ENCODE assay signal across 32 cellular contexts in the genomic region with DNA sequence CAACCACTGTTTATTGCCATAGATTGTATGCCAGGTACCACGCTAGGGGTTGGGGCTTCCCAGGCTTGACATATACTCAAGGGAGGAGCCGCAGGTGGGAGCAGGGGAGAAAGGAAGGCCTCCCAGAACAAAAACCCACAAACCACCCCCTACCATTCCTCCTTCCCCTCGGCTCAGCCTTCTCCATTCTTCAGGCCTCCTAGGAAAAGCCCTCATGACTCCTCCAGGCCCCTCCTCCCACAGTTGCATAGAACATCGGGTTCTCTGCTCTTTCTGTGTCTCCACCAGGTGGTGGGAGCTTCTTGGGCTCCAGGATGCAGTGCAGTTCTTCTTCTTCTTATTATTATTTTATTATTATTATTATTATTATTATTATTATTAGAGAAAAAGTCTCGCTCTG.
A peak's percentile ranks its signal among the peaks of the same experiment; 100 is the strongest.
DNase-seq lines count a peak whose midpoint lies in the region; ATAC-seq, FAIRE-seq and TF ChIP-seq lines count a peak whose summit lies in the region.
"Had no signal": no experiment of that assay in that cellular context is flagged by ENCODE, and none has a peak within 500 bp of the region (broad histone marks: within the 10 kb centered on the region; RNA-seq: fewer than 3 reads in every experiment).

No MANE protein-coding gene starts in this region.

- H3K36me3 ChIP-seq in BLaER1 treated with 17β-estradiol and CSF1 and Interleukin-3, amounts not matched to agents 10 nM and 100 nM, result no peaks in the 10 kb centered on the region
- no peaks in the 10 kb centered on the region for H3K36me3 ChIP-seq in HCT116 (ENCODE audit: control insufficient read depth in 1 of 2, insufficient read depth in 2 of 2, low read length in 2 of 2)
- no peaks in the 10 kb centered on the region for H3K36me3 ChIP-seq in H1 (ENCODE audit: control insufficient read depth in 2 of 4, insufficient read depth in 4 of 4, low read length in 3 of 4)
- no peaks in the 10 kb centered on the region for H3K36me3 ChIP-seq in neural progenitor cell
- H3K36me3 ChIP-seq: BE2C, esophagus squamous epithelium, transverse colon had no signal

- H4K5ac ChIP-seq in H1 (ENCODE audit: insufficient read length, low read depth, low read length), result no peak overlapping the region

- H2BK12ac ChIP-seq in H1 (ENCODE audit: low read depth, low read length), result no peak overlapping the region

- CTCF ChIA-PET in HCT116 (lab: Charles Lee), result interaction anchor here (0.7 kb wide), 1 partner anchor 338 kb away, joined by 3 read pairs; no protein-coding TSS in a partner anchor
- CTCF ChIA-PET in H1 (lab: Charles Lee; ENCODE audit: partially characterized antibody), result interaction anchor here (0.8 to 2.3 kb wide), 5 partner anchors 10 to 338 kb away, joined by 3 to 7 read pairs (median 3); no protein-coding TSS in a partner anchor
- CTCF ChIA-PET in activated naive CD4-positive, alpha-beta T cell treated with anti-CD3 and anti-CD28 coated beads, Interleukin-2, amount 10 ng/mL, durations not matched to agents 7 days and 5 days (lab: Charles Lee), result no interaction called here

- no peak overlapping the region for H4K91ac ChIP-seq in H1 (replicated peaks; ENCODE audit: insufficient read length, low read length)

- no TSS peak for BruUV-seq in HCT116 (replicated peaks; lab: Mats Ljungman, UMichigan)

- no peak overlapping the region for H3K9ac ChIP-seq in BLaER1 treated with 17β-estradiol and CSF1 and Interleukin-3, amounts not matched to agents 10 nM and 100 nM
- H3K9ac ChIP-seq in HCT116 (ENCODE audit: low read length), result no peak overlapping the region
- no peak overlapping the region for H3K9ac ChIP-seq in H1 (replicated peaks in 1 of 4; ENCODE audit: extremely low read depth in 1 of 4, low read depth in 3 of 4, low read length in 3 of 4)
- no peak overlapping the region for H3K9ac ChIP-seq in neural progenitor cell

- H3K4me1 Mint-ChIP-seq in neural progenitor cell, result peaks cover 17% of the 10 kb centered on the region
- peaks cover 79% of the 10 kb centered on the region for H3K4me1 Mint-ChIP-seq in activated naive CD4-positive, alpha-beta T cell treated with anti-CD3 and anti-CD28 coated beads, Interleukin-2, amount 10 ng/mL, durations not matched to agents 7 days and 5 days

- no peaks in the 10 kb centered on the region for H3K9me2 ChIP-seq in HCT116 (ENCODE audit: insufficient read depth)

- no peak overlapping the region for H4K8ac ChIP-seq in H1 (ENCODE audit: extremely low read depth, insufficient read depth, low read length)

- no peak for TF ChIP-seq EP300 in H1 (IDR thresholded peaks at IDR 0.05; ENCODE audit: borderline replicate concordance in 1 of 2, low read depth in 2 of 2, low read length in 2 of 2)

- H3K4me3 Mint-ChIP-seq in neural progenitor cell, result no peak overlapping the region
- H3K4me3 Mint-ChIP-seq in activated naive CD4-positive, alpha-beta T cell treated with anti-CD3 and anti-CD28 coated beads, Interleukin-2, amount 10 ng/mL, durations not matched to agents 7 days and 5 days, result no peak overlapping the region
- H3K4me3 Mint-ChIP-seq: activated CD8-positive, alpha-beta memory T cell treated with anti-CD3 and anti-CD28 coated beads, Interleukin-2, amount 10 ng/mL, durations not matched to agents 7 days and 5 days; activated T-cell treated with anti-CD3 and anti-CD28 coated beads, Interleukin-2, amount 50 U/mL, for 4 hours; central memory CD8-positive, alpha-beta T cell; memory B cell had no signal

- H3K27ac Mint-ChIP-seq in neural progenitor cell, result no peak overlapping the region
- no peak overlapping the region for H3K27ac Mint-ChIP-seq in activated naive CD4-positive, alpha-beta T cell treated with anti-CD3 and anti-CD28 coated beads, Interleukin-2, amount 10 ng/mL, durations not matched to agents 7 days and 5 days
- H3K27ac Mint-ChIP-seq: activated CD8-positive, alpha-beta memory T cell treated with anti-CD3 and anti-CD28 coated beads, Interleukin-2, amount 10 ng/mL, durations not matched to agents 7 days and 5 days; memory B cell had no signal

- peaks cover 5 to 31% (median 13%) of the 10 kb centered on the region in 10 experiments; a peak in 15 of 20 replicates for H3K4me1 ChIP-seq in BLaER1 treated with 17β-estradiol and CSF1 and Interleukin-3, amounts not matched to agents 10 nM and 100 nM
- H3K4me1 ChIP-seq in HCT116 (ENCODE audit: control insufficient read depth in 1 of 2, insufficient read depth in 2 of 2, low read length in 2 of 2) (peaks cover 0 to 8% of the 10 kb centered on the region in 2 experiments; a peak in 1 of 4 replicates), H1 (replicated peaks in 1 of 4; ENCODE audit: control insufficient read depth in 3 of 4, insufficient read depth in 4 of 4, low read length in 3 of 4) (peaks cover 2 to 6% (median 5%) of the 10 kb centered on the region in 4 experiments; a peak in 6 of 7 replicates), neural progenitor cell (peaks cover 8% of the 10 kb centered on the region)
- H3K4me1 ChIP-seq: BE2C, psoas muscle had no signal

- no peak overlapping the region for H3K23ac ChIP-seq in H1 (ENCODE audit: insufficient read length)

- DNase-seq in HCT116 (ENCODE audit: low read depth, low spot score) (no peak), H1 (ENCODE audit: low read depth in 1 of 2, low spot score in 2 of 2) (no peak), neural progenitor cell (ENCODE audit: low spot score) (no peak), DMS53 (lab: John Stamatoyannopoulos, UW) (no peak), cerebellar cortex (ENCODE audit: low spot score) (no peak)
- no peak for DNase-seq in activated naive CD4-positive, alpha-beta T cell treated with anti-CD3 and anti-CD28 coated beads, Interleukin-2, amount 10 ng/mL, durations not matched to agents 7 days and 5 days
- DNase-seq in stimulated activated CD4-positive, alpha-beta T cell treated with anti-CD3 and anti-CD28 coated beads, Interleukin-2, amount 100 ng/mL, for 24 hours, result no peak
- DNase-seq: ACHN; activated CD4-positive, alpha-beta T cell treated with anti-CD3 and anti-CD28 coated beads, Interleukin-2, amount 50 U/mL, for 1 hour; activated CD4-positive, CD25-positive, alpha-beta regulatory T cell; activated CD8-positive, alpha-beta memory T cell treated with anti-CD3 and anti-CD28 coated beads, Interleukin-2, amount 10 ng/mL, durations not matched to agents 7 days and 5 days; activated T-cell treated with anti-CD3 and anti-CD28 coated beads, Interleukin-2, amount 50 U/mL, for 4 hours; BE2C; Caco-2; dermis blood vessel endothelial cell; esophagus squamous epithelium; foreskin melanocyte; NCI-H1092; NCI-H1694; NCI-H446 treated with DMSO at 0.1 percent for 48 hours; NCI-H82; nucleus accumbens; psoas muscle; stimulated activated CD4-positive, alpha-beta T cell treated with anti-CD3 and anti-CD28 coated beads, Interleukin-4, amount 100 ng/mL, for 4 hours; T-helper 1 cell; transverse colon had no signal

- intact Hi-C loops in HCT116 (cut with micrococcal nuclease), result no loop called here

- H3K27me3 ChIP-seq in BLaER1 treated with 17β-estradiol and CSF1 and Interleukin-3, amounts not matched to agents 10 nM and 100 nM, result no peaks in the 10 kb centered on the region
- H3K27me3 ChIP-seq in HCT116 (ENCODE audit: insufficient read depth, low read length) (no peaks in the 10 kb centered on the region), H1 (replicated peaks in 1 of 4; ENCODE audit: control insufficient read depth in 3 of 4, extremely low read depth in 1 of 4, insufficient read depth in 3 of 4, low read length in 3 of 4) (no peaks in the 10 kb centered on the region), neural progenitor cell (no peaks in the 10 kb centered on the region)
- H3K27me3 ChIP-seq: BE2C, esophagus squamous epithelium, transverse colon had no signal

- H2AFZ ChIP-seq in HCT116 (ENCODE audit: low read depth, low read length, poor library complexity, severe bottlenecking) (no peak overlapping the region), H1 (ENCODE audit: low read length) (peak overlapping the region; percentile 26; the same call in 1 of the 2 replicates), neural progenitor cell (replicated peaks) (peak overlapping the region; percentile 29)

- H2BK15ac ChIP-seq in H1 (ENCODE audit: low read length), result no peak overlapping the region

- WGBS in H1 (ENCODE audit: extremely low coverage in 1 of 2, insufficient coverage in 1 of 2, insufficient read length in 1 of 2, insufficient replicate concordance in 2 of 2, low coverage in 1 of 2, low lambda C conversion rate in 2 of 2, missing lambda C conversion rate in 1 of 2), 2 experiments, result 72% methylated on average over 5 of the region's 5 CpGs; no CpG with 5 or more reads in 1 of the 2 experiments

- peaks cover 3% of the 10 kb centered on the region; the same call in 1 of the 2 replicates for H3K23me2 ChIP-seq in H1 (ENCODE audit: low read depth, low read length)

- H3K27me3 Mint-ChIP-seq in neural progenitor cell (ENCODE audit: insufficient read depth, low read depth), result peaks cover 3% of the 10 kb centered on the region
- no peaks in the 10 kb centered on the region for H3K27me3 Mint-ChIP-seq in activated naive CD4-positive, alpha-beta T cell treated with anti-CD3 and anti-CD28 coated beads, Interleukin-2, amount 10 ng/mL, durations not matched to agents 7 days and 5 days
- H3K27me3 Mint-ChIP-seq: activated CD8-positive, alpha-beta memory T cell treated with anti-CD3 and anti-CD28 coated beads, Interleukin-2, amount 10 ng/mL, durations not matched to agents 7 days and 5 days; central memory CD8-positive, alpha-beta T cell; memory B cell had no signal

- POLR2A ChIA-PET in HCT116 (lab: Charles Lee) (no interaction called here), H1 (lab: Charles Lee; ENCODE audit: partially characterized antibody) (interaction anchor here (0.6 kb wide), 1 partner anchor 43 kb away, joined by 3 read pairs; no protein-coding TSS in a partner anchor)

- no peak overlapping the region for H3K4ac ChIP-seq in H1 (replicated peaks; ENCODE audit: insufficient read length, low read depth, low read length)

- peaks cover 0 to 4% (median 0%) of the 10 kb centered on the region in 11 experiments; a peak in 1 of 22 replicates for H4K20me1 ChIP-seq in BLaER1 treated with 17β-estradiol and CSF1 and Interleukin-3, amounts not matched to agents 10 nM and 100 nM
- no peaks in the 10 kb centered on the region for H4K20me1 ChIP-seq in HCT116 (ENCODE audit: insufficient read depth)
- peaks cover 0 to 3% of the 10 kb centered on the region in 2 experiments for H4K20me1 ChIP-seq in H1 (replicated peaks in 1 of 2; ENCODE audit: control insufficient read depth in 1 of 2, insufficient read depth in 2 of 2, low read length in 2 of 2)
- H4K20me1 ChIP-seq in neural progenitor cell (ENCODE audit: low read depth), result no peaks in the 10 kb centered on the region

- peak overlapping the region; percentile 68; the same call in 1 of the 2 replicates for H2BK20ac ChIP-seq in H1 (ENCODE audit: low read length)

- H3K9me3 Mint-ChIP-seq in neural progenitor cell, result no peaks in the 10 kb centered on the region
- H3K9me3 Mint-ChIP-seq in activated naive CD4-positive, alpha-beta T cell treated with anti-CD3 and anti-CD28 coated beads, Interleukin-2, amount 10 ng/mL, durations not matched to agents 7 days and 5 days, result no peaks in the 10 kb centered on the region
- H3K9me3 Mint-ChIP-seq: activated T-cell treated with anti-CD3 and anti-CD28 coated beads, Interleukin-2, amount 50 U/mL, for 4 hours; central memory CD8-positive, alpha-beta T cell; memory B cell had no signal

- no peak for ATAC-seq in HCT116
- ATAC-seq: activated CD8-positive, alpha-beta memory T cell treated with anti-CD3 and anti-CD28 coated beads, Interleukin-2, amount 10 ng/mL, durations not matched to agents 7 days and 5 days; activated T-cell treated with anti-CD3 and anti-CD28 coated beads, Interleukin-2, amount 50 U/mL, for 4 hours; K562; psoas muscle had no signal

- no peak overlapping the region for H3K18ac ChIP-seq in H1 (ENCODE audit: extremely low read depth, low read length)

- TF ChIP-seq POLR2A in HCT116 (IDR thresholded peaks at IDR 0.05; ENCODE audit: borderline replicate concordance, extremely low read depth, insufficient read depth, insufficient read length), result no peak
- no peak for TF ChIP-seq POLR2A in H1 (IDR thresholded peaks at IDR 0.05; ENCODE audit: control extremely low read depth in 1 of 2, low read depth in 2 of 2, low read length in 2 of 2)

- no peaks in the 10 kb centered on the region for H3K36me3 Mint-ChIP-seq in neural progenitor cell
- H3K36me3 Mint-ChIP-seq in activated naive CD4-positive, alpha-beta T cell treated with anti-CD3 and anti-CD28 coated beads, Interleukin-2, amount 10 ng/mL, durations not matched to agents 7 days and 5 days, result peaks cover 12% of the 10 kb centered on the region
- H3K36me3 Mint-ChIP-seq: memory B cell had no signal

- no peaks in the 10 kb centered on the region for H3K79me1 ChIP-seq in H1 (ENCODE audit: low read depth, low read length)

- no peaks in the 10 kb centered on the region for H3K79me2 ChIP-seq in HCT116 (ENCODE audit: insufficient read depth, low read length)
- H3K79me2 ChIP-seq in H1 (ENCODE audit: control insufficient read depth in 1 of 2, insufficient read depth in 2 of 2, low read length in 2 of 2), result no peaks in the 10 kb centered on the region
- H3K79me2 ChIP-seq in neural progenitor cell (ENCODE audit: low read depth), result no peaks in the 10 kb centered on the region

- RAD21 ChIA-PET in HCT116 (lab: Charles Lee; ENCODE audit: low non-redundant PET in 1 of 2, low total read pairs in 2 of 2, uncharacterized antibody in 2 of 2, unreplicated experiment in 2 of 2), result no interaction called here

- H2BK5ac ChIP-seq in H1 (ENCODE audit: low read depth, low read length), result no peak overlapping the region

- H3K9me3 ChIP-seq in BLaER1 treated with 17β-estradiol and CSF1 and Interleukin-3, amounts not matched to agents 10 nM and 100 nM (replicated peaks in 1 of 11), result no peaks in the 10 kb centered on the region
- H3K9me3 ChIP-seq in HCT116 (ENCODE audit: control insufficient read depth in 1 of 2, insufficient read depth in 1 of 2, low read depth in 1 of 2, low read length in 2 of 2) (no peaks in the 10 kb centered on the region), H1 (ENCODE audit: insufficient read depth in 2 of 2, low read depth in 1 of 2, low read length in 1 of 2) (no peaks in the 10 kb centered on the region), neural progenitor cell (ENCODE audit: low read depth) (no peaks in the 10 kb centered on the region)
- H3K9me3 ChIP-seq: BE2C, Caco-2, esophagus squamous epithelium, psoas muscle, transverse colon had no signal

- H2BK120ac ChIP-seq in H1 (replicated peaks; ENCODE audit: low read depth, low read length), result no peak overlapping the region

- H3F3A ChIP-seq in neural progenitor cell (ENCODE audit: low read depth), result peaks cover 9% of the 10 kb centered on the region

- H3K56ac ChIP-seq in H1 (replicated peaks; ENCODE audit: insufficient read length, low read depth, low read length), result no peak overlapping the region

- H3K4me3 ChIP-seq in BLaER1 treated with 17β-estradiol and CSF1 and Interleukin-3, amounts not matched to agents 10 nM and 100 nM, result no peak overlapping the region
- H3K4me3 ChIP-seq in HCT116 (replicated peaks in 1 of 2; ENCODE audit: low read depth in 1 of 2, low read length in 2 of 2), result no peak overlapping the region
- H3K4me3 ChIP-seq in H1 (ENCODE audit: extremely low read depth in 1 of 4, insufficient read depth in 2 of 4, low read depth in 3 of 4, low read length in 4 of 4), result no peak overlapping the region
- no peak overlapping the region for H3K4me3 ChIP-seq in neural progenitor cell
- H3K4me3 ChIP-seq: esophagus squamous epithelium, K562, psoas muscle, transverse colon had no signal

- no peak for FAIRE-seq in H1 (lab: Jason Lieb, UNC)
- FAIRE-seq: endometrium, G401.6, K562 had no signal

- TF ChIP-seq CTCF in HCT116 (IDR thresholded peaks at IDR 0.05 in 2 of 3, conservative IDR thresholded peaks at IDR 0.05 in 1 of 3; ENCODE audit: borderline replicate concordance in 1 of 3, insufficient read depth in 1 of 3, low read depth in 2 of 3, low read length in 2 of 3), result no peak
- no peak for TF ChIP-seq CTCF in H1 (IDR thresholded peaks at IDR 0.05; ENCODE audit: control extremely low read depth in 1 of 3, insufficient read depth in 1 of 3, low read depth in 1 of 3, low read length in 3 of 3)
- TF ChIP-seq CTCF in neural progenitor cell (IDR thresholded peaks at IDR 0.05), result no peak

- no peak overlapping the region for H3K27ac ChIP-seq in BLaER1 treated with 17β-estradiol and CSF1 and Interleukin-3, amounts not matched to agents 10 nM and 100 nM
- no peak overlapping the region for H3K27ac ChIP-seq in HCT116 (ENCODE audit: low read depth, low read length)
- H3K27ac ChIP-seq in H1 (ENCODE audit: low read depth, low read length), result no peak overlapping the region
- H3K27ac ChIP-seq in neural progenitor cell, result no peak overlapping the region
- H3K27ac ChIP-seq: esophagus squamous epithelium, psoas muscle, transverse colon had no signal

- TF ChIP-seq RAD21 in HCT116 (IDR thresholded peaks at IDR 0.05; ENCODE audit: low read depth), result peak; percentile 19; the same call in 1 of the 2 replicates
- no peak; a peak in 1 of 4 replicates for TF ChIP-seq RAD21 in H1 (IDR thresholded peaks at IDR 0.05 in 1 of 2, conservative IDR thresholded peaks at IDR 0.05 in 1 of 2; ENCODE audit: low read depth in 2 of 2, low read length in 2 of 2)

- no peak overlapping the region for H2AK5ac ChIP-seq in H1 (ENCODE audit: low read depth, low read length)

- peak overlapping the region in 9 of 11 experiments; percentile 2 to 66 (median 26); a peak in 14 of 22 replicates for H3K4me2 ChIP-seq in BLaER1 treated with 17β-estradiol and CSF1 and Interleukin-3, amounts not matched to agents 10 nM and 100 nM
- H3K4me2 ChIP-seq in HCT116 (ENCODE audit: low read length) (no peak overlapping the region), H1 (ENCODE audit: insufficient read depth in 1 of 2, low read depth in 2 of 2, low read length in 2 of 2) (no peak overlapping the region; a peak in 1 of 4 replicates), neural progenitor cell (peak overlapping the region; percentile 52)

- H3K14ac ChIP-seq in H1 (ENCODE audit: insufficient read length), result no peak overlapping the region

Comparison
In these comparisons a context has a peak if more than half of its experiments do, and no peak if none do; other contexts are left out.
1. H3K4me2 ChIP-seq: peak in BLaER1 treated with 17β-estradiol and CSF1 and Interleukin-3, amounts not matched to agents 10 nM and 100 nM (9 of 11) and neural progenitor cell (single experiment); none in HCT116 (single experiment) and H1 (0 of 2).